ENCODE assay signal across 9 cellular contexts in the genomic region with DNA sequence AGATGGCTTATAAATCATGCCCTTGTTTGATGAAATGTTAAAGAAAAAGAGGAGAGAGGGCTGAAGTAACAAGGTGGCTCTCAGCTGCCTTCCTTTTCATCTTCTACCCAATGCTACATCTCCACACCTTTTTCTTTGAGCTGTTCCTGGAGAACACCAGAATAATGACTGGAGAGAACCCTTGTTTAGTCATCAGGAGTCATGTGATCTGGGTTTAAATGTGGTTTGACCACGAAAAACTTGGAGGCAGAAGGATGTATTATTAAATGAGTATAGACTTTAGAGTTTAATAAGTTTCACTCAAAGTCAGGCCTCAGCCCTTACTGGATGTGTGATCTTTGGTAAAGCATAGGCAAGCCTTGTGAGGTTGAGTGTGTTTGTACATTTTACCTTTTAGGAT.
DNase-seq lines count a peak whose midpoint lies in the region; ATAC-seq and TF ChIP-seq lines count a peak whose summit lies in the region.
"Had no signal": no experiment of that assay in that cellular context is flagged by ENCODE, and none has a peak within 500 bp of the region (broad histone marks: within the 10 kb centered on the region; RNA-seq: fewer than 3 reads in every experiment).

No MANE protein-coding gene starts in this region.

- H3K27me3 ChIP-seq in KMS-11 (ENCODE audit: insufficient read depth, low read depth) (no peaks in the 10 kb centered on the region), A673 (replicated peaks; ENCODE audit: insufficient read depth, low read depth, low read length, poor library complexity) (no peaks in the 10 kb centered on the region)

- in situ Hi-C loops in astrocyte of the spinal cord (cut with HindIII; ENCODE audit: low sequenced_read_pairs), result no loop called here

- H4K20me1 ChIP-seq in KMS-11 (ENCODE audit: insufficient read depth), result no peaks in the 10 kb centered on the region

- H3K27ac ChIP-seq in KMS-11 (no peak overlapping the region), A673 (ENCODE audit: low read depth, low read length, poor library complexity, severe bottlenecking) (no peak overlapping the region)

- no TSS peak for BruUV-seq in A673 (replicated peaks; lab: Mats Ljungman, UMichigan)

- H3K4me3 ChIP-seq in KMS-11 (IDR thresholded peaks at IDR 0.05; ENCODE audit: insufficient read depth, low read depth, low read length), result no peak overlapping the region
- H3K4me3 ChIP-seq in astrocyte of the spinal cord (ENCODE audit: low read depth, low read length), result no peak overlapping the region
- no peak overlapping the region for H3K4me3 ChIP-seq in A673 (ENCODE audit: low read depth, low read length, poor library complexity, severe bottlenecking)

- no peak overlapping the region for H3K4me2 ChIP-seq in KMS-11

- H2AFZ ChIP-seq in KMS-11 (ENCODE audit: low read depth), result peak overlapping the region; percentile 19; the same call in 1 of the 2 replicates

- no peaks in the 10 kb centered on the region for H3K79me2 ChIP-seq in KMS-11 (ENCODE audit: insufficient read depth, low read depth)

- DNase-seq in stimulated activated CD4-positive, alpha-beta T cell treated with anti-CD3 and anti-CD28 coated beads, Interleukin-1b, Interleukin-23, amount 100 ng/mL, for 48 hours, result peak; percentile 15
- no peak for DNase-seq in stimulated activated CD4-positive, alpha-beta T cell treated with anti-CD3 and anti-CD28 coated beads, Interleukin-4, amount 100 ng/mL, for 1 hour
- DNase-seq in astrocyte of the spinal cord (ENCODE audit: low read depth, low spot score) (peak; percentile 69), A673 (ENCODE audit: low spot score) (no peak), NCI-H748 treated with DMSO at 0.1 percent for 48 hours (lab: John Stamatoyannopoulos, UW) (no peak), NCI-H1417 (lab: John Stamatoyannopoulos, UW) (no peak)
- DNase-seq: amygdala had no signal

- no peaks in the 10 kb centered on the region for H3K9me3 ChIP-seq in A673 (ENCODE audit: low read depth, low read length, poor library complexity, severe bottlenecking)

- POLR2A ChIA-PET in A673 (lab: Charles Lee; ENCODE audit: low non-redundant PET), result no interaction called here

- H3K4me1 ChIP-seq in KMS-11 (ENCODE audit: low read depth, poor library complexity, severe bottlenecking) (no peaks in the 10 kb centered on the region), A673 (ENCODE audit: insufficient read depth, low read length, poor library complexity, severe bottlenecking) (peaks cover 19% of the 10 kb centered on the region)

- H3K9ac ChIP-seq in KMS-11, result no peak overlapping the region

- intact Hi-C loops in A673 (cut with micrococcal nuclease; ENCODE audit: unreplicated experiment), result no loop called here

- H3K36me3 ChIP-seq in KMS-11 (ENCODE audit: insufficient read depth), result no peaks in the 10 kb centered on the region
- H3K36me3 ChIP-seq in A673 (ENCODE audit: insufficient read depth, low read length, poor library complexity, severe bottlenecking), result no peaks in the 10 kb centered on the region

- CTCF ChIA-PET in A673 (lab: Charles Lee), result no interaction called here

- ATAC-seq in HG03280 (IDR thresholded peaks at IDR 0.05; ENCODE audit: unreplicated experiment), result no peak

- TF ChIP-seq CTCF in KMS-11 (conservative IDR thresholded peaks at IDR 0.05; ENCODE audit: low read depth, low read length) (no peak), astrocyte of the spinal cord (IDR thresholded peaks at IDR 0.05; ENCODE audit: low read depth, low read length) (no peak), A673 (conservative IDR thresholded peaks at IDR 0.05; ENCODE audit: low read depth, low read length) (no peak)

Comparison
In these comparisons a context has a peak if more than half of its experiments do, and no peak if none do; other contexts are left out.
1. DNase-seq: peak in stimulated activated CD4-positive, alpha-beta T cell treated with anti-CD3 and anti-CD28 coated beads, Interleukin-1b, Interleukin-23, amount 100 ng/mL, for 48 hours (single experiment) and astrocyte of the spinal cord (single experiment); none in stimulated activated CD4-positive, alpha-beta T cell treated with anti-CD3 and anti-CD28 coated beads, Interleukin-4, amount 100 ng/mL, for 1 hour (single experiment), A673 (single experiment), NCI-H748 treated with DMSO at 0.1 percent for 48 hours (single experiment) and NCI-H1417 (0 of 3).